In genomic region chr10:45500304-45500703, GRCh38 we compare ENCODE assay signal across 5 cellular contexts.
"Had no signal": no experiment of that assay in that cellular context is flagged by ENCODE, and none has a peak within 500 bp of the region (broad histone marks: within the 10 kb centered on the region; RNA-seq: fewer than 3 reads in every experiment).

No MANE protein-coding gene starts in this region.

- H3K4me3 ChIP-seq: K562 had no signal

- DNase-seq: IMR-90, KBM-7, KG1 had no signal

- H3K27ac ChIP-seq: HL-60 had no signal
